In genomic region chr3:129513705-129514104, GRCh38 we compare ENCODE assay signal across 18 cellular contexts. TPM values are rescaled to one million over a fixed set of nuclear protein-coding genes. Genes with fewer than 3 reads are reported as not detected.
DNase-seq lines count a peak whose midpoint lies in the region; ATAC-seq and TF ChIP-seq lines count a peak whose summit lies in the region.
"Had no signal": no experiment of that assay in that cellular context is flagged by ENCODE, and none has a peak within 500 bp of the region (broad histone marks: within the 10 kb centered on the region; RNA-seq: fewer than 3 reads in every experiment).

No MANE protein-coding gene starts in this region.

- H3K4me1 ChIP-seq in right cardiac atrium (ENCODE audit: control insufficient read depth, insufficient read depth, low read length): peaks cover 2% of the 10 kb centered on the region
- H3K4me1 ChIP-seq: BE2C, HAP-1 had no signal

- no peaks in the 10 kb centered on the region for H3K27me3 ChIP-seq in right cardiac atrium (ENCODE audit: control insufficient read depth, insufficient read depth)
- H3K27me3 ChIP-seq: BE2C had no signal

- 88% methylated on average over 8 of the region's 8 CpGs for WGBS in right cardiac atrium

- H3K9me3 Mint-ChIP-seq in chondrocyte (ENCODE audit: low read depth): no peaks in the 10 kb centered on the region
- H3K9me3 Mint-ChIP-seq: CD4-positive, alpha-beta T cell had no signal

- no peak overlapping the region for H3K4me3 Mint-ChIP-seq in chondrocyte (ENCODE audit: unreplicated experiment)
- H3K4me3 Mint-ChIP-seq: CD4-positive, alpha-beta T cell had no signal

- H3K27ac ChIP-seq in right cardiac atrium (ENCODE audit: low read length): no peak overlapping the region
- H3K27ac ChIP-seq: C4-2B had no signal

- no peaks in the 10 kb centered on the region for H3K4me1 Mint-ChIP-seq in chondrocyte (ENCODE audit: low read depth)

- intact Hi-C loops in right cardiac atrium (cut with DNase I): no loop called here
- intact Hi-C loops in cardiac septum (cut with DNase I): no loop called here
- intact Hi-C loops in sciatic nerve (cut with DNase I): no loop called here

- TF ChIP-seq CTCF in chondrocyte (IDR thresholded peaks at IDR 0.05): no peak

- ATAC-seq in right cardiac atrium: peak; percentile 4 to 18
- ATAC-seq in sciatic nerve: peak; percentile 27
- ATAC-seq in GM18517 (IDR thresholded peaks at IDR 0.05; ENCODE audit: unreplicated experiment): no peak
- no peak for ATAC-seq in GM18502 (IDR thresholded peaks at IDR 0.05; ENCODE audit: poor library complexity, unreplicated experiment)

- no peaks in the 10 kb centered on the region for H3K27me3 Mint-ChIP-seq in chondrocyte (ENCODE audit: low read depth)
- H3K27me3 Mint-ChIP-seq: CD4-positive, alpha-beta T cell had no signal

- no peaks in the 10 kb centered on the region for H3K9me3 ChIP-seq in right cardiac atrium (ENCODE audit: control insufficient read depth, low read length)
- H3K9me3 ChIP-seq: BE2C, HAP-1 had no signal

- no peak overlapping the region for H3K4me3 ChIP-seq in right cardiac atrium (ENCODE audit: low read length)
- H3K4me3 ChIP-seq: HAP-1 had no signal

- peaks cover 25% of the 10 kb centered on the region for H3K36me3 Mint-ChIP-seq in chondrocyte (ENCODE audit: low read depth)

- no peak overlapping the region for H3K27ac Mint-ChIP-seq in chondrocyte (ENCODE audit: unreplicated experiment)
- H3K27ac Mint-ChIP-seq: CD4-positive, alpha-beta T cell had no signal

- DNase-seq in right cardiac atrium: peak in 1 of 3 donors; percentile 22
- no peak for DNase-seq in cardiac septum (ENCODE audit: low spot score)
- peak; percentile 67 for DNase-seq in chondrocyte (ENCODE audit: low spot score)
- DNase-seq in sciatic nerve (ENCODE audit: low spot score): no peak
- DNase-seq in OCI-M1 (lab: John Stamatoyannopoulos, UW): no peak
- DNase-seq: ACHN; BE2C; CD4-positive, alpha-beta T cell; DMS153; DMS79; GDM1 had no signal

RNA-seq across cellular contexts. Expression of gene RHO, which starts 14.7 kb away (rescaled TPM):
- total RNA-seq in right cardiac atrium: not detected
- polyA plus RNA-seq in right cardiac atrium: not detected
- not detected for total RNA-seq in cardiac septum
- total RNA-seq in chondrocyte: not detected in 3 replicates
- total RNA-seq in sciatic nerve: not detected
- total RNA-seq: CD4-positive, alpha-beta T cell; Daoy; H1; HT-29 had no signal
- polyA plus RNA-seq: H1 had no signal

RNA-seq across cellular contexts. Expression of gene H1-8, which starts 29.3 kb away (rescaled TPM):
- total RNA-seq in right cardiac atrium (not detected), cardiac septum (not detected), chondrocyte (not detected in 3 replicates), sciatic nerve (not detected)
- not detected for polyA plus RNA-seq in right cardiac atrium
- total RNA-seq: CD4-positive, alpha-beta T cell; Daoy; H1; HT-29 had no signal
- polyA plus RNA-seq: H1 had no signal

Comparison
In these comparisons a context has a peak if more than half of its experiments do, and no peak if none do; other contexts are left out.
1. ATAC-seq: peak in right cardiac atrium (2 of 2) and sciatic nerve (single experiment); none in GM18517 (single experiment) and GM18502 (single experiment).